Comparison of ENCODE assay signal across 27 cellular contexts in the genomic region with DNA sequence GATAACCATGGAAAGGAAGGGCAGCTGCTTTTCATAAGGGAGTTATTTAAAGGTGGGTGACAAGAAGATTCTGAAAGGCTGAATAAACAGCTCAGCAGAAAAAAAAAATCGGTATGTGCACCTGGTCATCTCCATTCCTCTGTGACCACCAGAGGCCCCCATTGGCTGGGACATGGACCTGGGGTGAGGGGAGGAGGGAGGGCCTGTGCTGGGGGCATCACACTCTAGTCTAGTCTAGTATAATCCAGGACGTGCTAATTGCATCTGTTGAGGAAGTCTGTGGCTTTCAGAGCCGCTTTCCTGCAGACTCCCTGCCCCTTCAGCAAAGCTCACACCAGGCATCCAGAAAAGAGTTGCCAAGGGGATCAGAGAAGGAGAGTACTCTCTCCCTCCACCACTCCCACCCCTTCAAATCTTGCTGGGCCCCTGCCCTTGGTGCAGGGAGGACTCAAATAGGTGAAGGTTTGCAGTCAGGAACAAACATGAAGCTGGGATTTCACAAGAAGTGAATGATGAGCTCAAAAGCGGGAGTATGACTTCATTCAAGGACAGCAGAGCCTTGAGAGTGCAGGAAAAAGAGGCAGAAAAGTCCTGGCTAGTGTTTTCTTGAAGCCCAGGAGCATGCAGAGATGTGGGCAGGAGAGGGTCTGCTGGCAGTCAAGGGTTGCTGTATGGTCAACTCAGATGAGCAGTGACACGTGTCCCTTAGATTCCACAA.
A peak's percentile ranks its signal among the peaks of the same experiment; 100 is the strongest.
DNase-seq lines count a peak whose midpoint lies in the region; ATAC-seq and TF ChIP-seq lines count a peak whose summit lies in the region.
"Had no signal": no experiment of that assay in that cellular context is flagged by ENCODE, and none has a peak within 500 bp of the region (broad histone marks: within the 10 kb centered on the region; RNA-seq: fewer than 3 reads in every experiment).

No MANE protein-coding gene starts in this region.

- H3K23ac ChIP-seq in H9 (ENCODE audit: insufficient read length, low read depth, low read length): no peak overlapping the region

- no peak overlapping the region for H3K4ac ChIP-seq in H9 (ENCODE audit: low read depth, low read length)

- no peak overlapping the region for H2AFZ ChIP-seq in H9 (ENCODE audit: low read length)
- H2AFZ ChIP-seq: GM23248 had no signal

- no peaks in the 10 kb centered on the region for H3K79me2 ChIP-seq in H9 (ENCODE audit: insufficient read depth, low read length)

- no peak for ATAC-seq in GM21515 (IDR thresholded peaks at IDR 0.05; ENCODE audit: unreplicated experiment)
- ATAC-seq: activated CD8-positive, alpha-beta memory T cell treated with anti-CD3 and anti-CD28 coated beads, Interleukin-2, amount 10 ng/mL, durations not matched to agents 7 days and 5 days; lower lobe of right lung; mucosa of descending colon; PC-3; right cardiac atrium; Right ventricle myocardium inferior; stimulated activated effector memory CD8-positive, alpha-beta T cell treated with anti-CD3 and anti-CD28 coated beads, Interleukin-12 subunit alpha, Interleukin-12 subunit beta, amount 100 ng/mL, for 72 hours; upper lobe of right lung had no signal

- H2BK12ac ChIP-seq in H9 (ENCODE audit: insufficient read length, low read depth, low read length): no peak overlapping the region

- H3K27me3 ChIP-seq in H9 (ENCODE audit: insufficient read depth, low read length): no peaks in the 10 kb centered on the region
- H3K27me3 ChIP-seq in vagina: no peaks in the 10 kb centered on the region
- H3K27me3 ChIP-seq: adrenal gland, breast epithelium, upper lobe of right lung had no signal

- H3K9ac ChIP-seq in H9 (ENCODE audit: extremely low read depth, insufficient read length, low read length): no peak overlapping the region
- H3K9ac ChIP-seq: GM23248 had no signal

- H2BK15ac ChIP-seq in H9 (ENCODE audit: low read depth, low read length): no peak overlapping the region

- no peaks in the 10 kb centered on the region for H3K79me1 ChIP-seq in H9 (ENCODE audit: insufficient read depth, low read depth, low read length, poor library complexity, severe bottlenecking)

- no peak overlapping the region for H3T11ph ChIP-seq in H9 (ENCODE audit: low read length)

- H3K4me3 Mint-ChIP-seq in H9: no peak overlapping the region
- H3K4me3 Mint-ChIP-seq in brain: peak overlapping the region in 2 of 5 experiments; percentile 26 to 47
- H3K4me3 Mint-ChIP-seq in neural crest cell: no peak overlapping the region
- H3K4me3 Mint-ChIP-seq: activated CD8-positive, alpha-beta memory T cell treated with anti-CD3 and anti-CD28 coated beads, Interleukin-2, amount 10 ng/mL, durations not matched to agents 7 days and 5 days; stimulated activated effector memory CD8-positive, alpha-beta T cell treated with anti-CD3 and anti-CD28 coated beads, Interleukin-12 subunit alpha, Interleukin-12 subunit beta, amount 100 ng/mL, for 72 hours had no signal

- no peaks in the 10 kb centered on the region for H3K36me3 ChIP-seq in vagina
- H3K36me3 ChIP-seq: adrenal gland, breast epithelium, lower lobe of right lung, upper lobe of right lung had no signal

- H2BK120ac ChIP-seq in H9 (ENCODE audit: low read depth, low read length, poor library complexity, severe bottlenecking): no peak overlapping the region

- no peak overlapping the region for H4K5ac ChIP-seq in H9 (ENCODE audit: insufficient read length, low read depth, low read length)

- H3K9me3 Mint-ChIP-seq in H9: peaks cover 64 to 83% of the 10 kb centered on the region in 2 experiments
- H3K9me3 Mint-ChIP-seq in brain: peaks cover 0 to 33% (median 2%) of the 10 kb centered on the region in 5 experiments
- no peaks in the 10 kb centered on the region for H3K9me3 Mint-ChIP-seq in neural crest cell

- peaks cover 41% of the 10 kb centered on the region for H3K9me3 ChIP-seq in H9 (ENCODE audit: control insufficient read depth, low read depth, low read length)
- no peaks in the 10 kb centered on the region for H3K9me3 ChIP-seq in vagina
- H3K9me3 ChIP-seq: adrenal gland, breast epithelium, lower lobe of right lung, mucosa of descending colon, upper lobe of right lung had no signal

- no peak overlapping the region for H3K4me2 ChIP-seq in H9 (ENCODE audit: insufficient read depth, insufficient read length, low read length)

- DNase-seq in H9 (peak; percentile 33), NCI-H1417 treated with DMSO at 0.1 percent for 48 hours (lab: John Stamatoyannopoulos, UW) (peak; percentile 21), neural crest cell (ENCODE audit: low read depth, low spot score) (no peak), NCI-H69 (lab: John Stamatoyannopoulos, UW) (no peak), vagina (ENCODE audit: extremely low spot score in 2 of 2) (no peak)
- DNase-seq in activated CD4-positive, CD25-positive, alpha-beta regulatory T cell treated with anti-CD3 and anti-CD28 coated beads, Interleukin-2, amount 50 U/mL, for 72 hours: no peak
- DNase-seq: activated CD8-positive, alpha-beta memory T cell treated with anti-CD3 and anti-CD28 coated beads, Interleukin-2, amount 10 ng/mL, durations not matched to agents 7 days and 5 days; activated naive CD4-positive, alpha-beta T cell treated with Interleukin-2 at 50 U/mL for 16 hours; activated T-cell treated with anti-CD3 and anti-CD28 coated beads, Interleukin-2, amount 50 U/mL, for 48 hours; Calu3; GM23248; lower lobe of right lung; mucosa of descending colon; NCI-H1092; NCI-H2029; PC-3; posterior cingulate gyrus; right cardiac atrium; stimulated activated CD4-positive, alpha-beta T cell treated with anti-CD3 and anti-CD28 coated beads, Interleukin-4, amount 100 ng/mL, for 24 hours; T-helper 9 cell; upper lobe of right lung had no signal

- TF ChIP-seq CTCF in H9 (conservative IDR thresholded peaks at IDR 0.05) (peak; percentile 23; the same call in 1 of the 3 replicates), brain (conservative IDR thresholded peaks at IDR 0.05) (no peak), neural crest cell (conservative IDR thresholded peaks at IDR 0.05) (no peak), vagina (IDR thresholded peaks at IDR 0.05) (no peak)

- H3K18ac ChIP-seq in H9 (ENCODE audit: insufficient read length, low read depth, low read length): no peak overlapping the region

- no peak overlapping the region for H3K4me3 ChIP-seq in vagina
- H3K4me3 ChIP-seq: adrenal gland, breast epithelium, GM23248, lower lobe of right lung, mucosa of descending colon, upper lobe of right lung had no signal

- no peak overlapping the region for H3K14ac ChIP-seq in H9 (ENCODE audit: insufficient read depth, low read length)

- peaks cover 9 to 16% of the 10 kb centered on the region in 2 experiments for H3K4me1 Mint-ChIP-seq in H9
- peaks cover 61% of the 10 kb centered on the region for H3K4me1 Mint-ChIP-seq in brain
- peaks cover 53% of the 10 kb centered on the region for H3K4me1 Mint-ChIP-seq in neural crest cell
- H3K4me1 Mint-ChIP-seq: activated CD8-positive, alpha-beta memory T cell treated with anti-CD3 and anti-CD28 coated beads, Interleukin-2, amount 10 ng/mL, durations not matched to agents 7 days and 5 days; stimulated activated effector memory CD8-positive, alpha-beta T cell treated with anti-CD3 and anti-CD28 coated beads, Interleukin-12 subunit alpha, Interleukin-12 subunit beta, amount 100 ng/mL, for 72 hours had no signal

- no peak overlapping the region for H4K91ac ChIP-seq in H9 (ENCODE audit: insufficient read length, low read depth, low read length)

- peaks cover 0 to 4% (median 2%) of the 10 kb centered on the region in 3 experiments; a peak in 3 of 7 replicates for H3K36me3 Mint-ChIP-seq in H9 (ENCODE audit: insufficient read depth in 1 of 3, low read depth in 3 of 3)
- H3K36me3 Mint-ChIP-seq in brain: no peaks in the 10 kb centered on the region
- H3K36me3 Mint-ChIP-seq in neural crest cell (ENCODE audit: low read depth): peaks cover 3% of the 10 kb centered on the region
- H3K36me3 Mint-ChIP-seq: activated CD8-positive, alpha-beta memory T cell treated with anti-CD3 and anti-CD28 coated beads, Interleukin-2, amount 10 ng/mL, durations not matched to agents 7 days and 5 days; stimulated activated effector memory CD8-positive, alpha-beta T cell treated with anti-CD3 and anti-CD28 coated beads, Interleukin-12 subunit alpha, Interleukin-12 subunit beta, amount 100 ng/mL, for 72 hours had no signal

- H3K4me1 ChIP-seq in H9 (ENCODE audit: insufficient read depth, low read length) (no peaks in the 10 kb centered on the region), vagina (no peaks in the 10 kb centered on the region)
- H3K4me1 ChIP-seq: adrenal gland, breast epithelium, lower lobe of right lung, upper lobe of right lung had no signal

- intact Hi-C loops in vagina (cut with DNase I): loop anchor here (5.0 kb wide), 1 partner anchor 207 kb away; a partner anchor contains a TSS

- no peaks in the 10 kb centered on the region for H3K23me2 ChIP-seq in H9 (ENCODE audit: insufficient read length, low read depth, low read length, poor library complexity, severe bottlenecking)

- H4K8ac ChIP-seq in H9 (replicated peaks; ENCODE audit: insufficient read length, low read depth, low read length): no peak overlapping the region

- H3K27ac Mint-ChIP-seq in H9: no peak overlapping the region
- H3K27ac Mint-ChIP-seq in brain: peak overlapping the region in 3 of 5 experiments; percentile 44 to 96 (median 87)
- peak overlapping the region; percentile 89 for H3K27ac Mint-ChIP-seq in neural crest cell (ENCODE audit: unreplicated experiment)
- H3K27ac Mint-ChIP-seq: activated CD8-positive, alpha-beta memory T cell treated with anti-CD3 and anti-CD28 coated beads, Interleukin-2, amount 10 ng/mL, durations not matched to agents 7 days and 5 days; stimulated activated effector memory CD8-positive, alpha-beta T cell treated with anti-CD3 and anti-CD28 coated beads, Interleukin-12 subunit alpha, Interleukin-12 subunit beta, amount 100 ng/mL, for 72 hours had no signal

- H2AK5ac ChIP-seq in H9 (ENCODE audit: insufficient read length, low read length): no peak overlapping the region

- no peaks in the 10 kb centered on the region for H4K20me1 ChIP-seq in H9 (ENCODE audit: control insufficient read depth, insufficient read depth, insufficient read length)

- H2BK20ac ChIP-seq in H9 (ENCODE audit: low read depth, low read length, poor library complexity, severe bottlenecking): no peak overlapping the region

- H3K27ac ChIP-seq in H9 (ENCODE audit: insufficient read length, low read depth, low read length) (no peak overlapping the region), vagina (no peak overlapping the region)
- H3K27ac ChIP-seq: adrenal gland, breast epithelium, GM23248, lower lobe of right lung, upper lobe of right lung had no signal

- no peak overlapping the region for H2BK5ac ChIP-seq in H9 (ENCODE audit: insufficient read length, low read length)

- no peak overlapping the region for H3K56ac ChIP-seq in H9 (ENCODE audit: insufficient read length, low read depth, low read length)

- no peak for TF ChIP-seq POLR2A in vagina (IDR thresholded peaks at IDR 0.05)

- no CpG with 5 or more reads among the region's 5 CpGs for WGBS in H9 (ENCODE audit: extremely low coverage, insufficient read length, low lambda C conversion rate)

- H3K27me3 Mint-ChIP-seq in H9 (ENCODE audit: low read depth) (no peaks in the 10 kb centered on the region), brain (no peaks in the 10 kb centered on the region), neural crest cell (ENCODE audit: low read depth) (no peaks in the 10 kb centered on the region)
- H3K27me3 Mint-ChIP-seq: activated CD8-positive, alpha-beta memory T cell treated with anti-CD3 and anti-CD28 coated beads, Interleukin-2, amount 10 ng/mL, durations not matched to agents 7 days and 5 days had no signal

Comparison
In these comparisons a context has a peak if more than half of its experiments do, and no peak if none do; other contexts are left out.
1. DNase-seq: peak in H9 (single experiment) and NCI-H1417 treated with DMSO at 0.1 percent for 48 hours (single experiment); none in neural crest cell (single experiment), NCI-H69 (single experiment), activated CD4-positive, CD25-positive, alpha-beta regulatory T cell treated with anti-CD3 and anti-CD28 coated beads, Interleukin-2, amount 50 U/mL, for 72 hours (single experiment) and vagina (0 of 2).
2. H3K27ac Mint-ChIP-seq: peak in brain (3 of 5) and neural crest cell (single experiment); none in H9 (0 of 3).